In genomic region chr2:126839711-126840110, GRCh38 we compare ENCODE assay signal across 20 cellular contexts. TPM values are rescaled to one million over a fixed set of nuclear protein-coding genes. Genes with fewer than 3 reads are reported as not detected.
A peak's percentile ranks its signal among the peaks of the same experiment; 100 is the strongest.
DNase-seq lines count a peak whose midpoint lies in the region; ATAC-seq and TF ChIP-seq lines count a peak whose summit lies in the region.
"Had no signal": no experiment of that assay in that cellular context is flagged by ENCODE, and none has a peak within 500 bp of the region (broad histone marks: within the 10 kb centered on the region; RNA-seq: fewer than 3 reads in every experiment).

No MANE protein-coding gene starts in this region.

- WGBS in SK-N-SH (ENCODE audit: low lambda C conversion rate): 64% methylated on average over 2 of the region's 2 CpGs
- 76% methylated on average over 2 of the region's 2 CpGs for WGBS in prostate gland

- CTCF ChIA-PET in SK-N-SH (lab: Yijun Ruan, JAX): interaction anchor here (0.9 to 2.6 kb wide), 5 partner anchors 10 to 63 kb away, joined by 3 to 9 read pairs (median 5); no protein-coding TSS in a partner anchor

- TF ChIP-seq EP300 in SK-N-SH (IDR thresholded peaks at IDR 0.05; ENCODE audit: borderline replicate concordance in 1 of 2, low read depth in 1 of 2, low read length in 1 of 2): no peak

- ATAC-seq in SK-N-SH treated with all-trans-retinoic acid at 6 μM for 48 hours: no peak
- ATAC-seq: PC-3, Right ventricle myocardium inferior had no signal

- no peaks in the 10 kb centered on the region for H3F3A ChIP-seq in SK-N-SH (replicated peaks; ENCODE audit: insufficient read depth)

- H3K9me3 ChIP-seq in SK-N-SH: no peaks in the 10 kb centered on the region
- no peaks in the 10 kb centered on the region for H3K9me3 ChIP-seq in prostate gland
- H3K9me3 ChIP-seq: Caco-2 had no signal

- H3K4me1 ChIP-seq in SK-N-SH (ENCODE audit: control insufficient read depth in 1 of 2, insufficient read depth in 2 of 2, low read depth in 1 of 2, low read length in 1 of 2) (peaks cover 0 to 3% of the 10 kb centered on the region in 2 experiments; a peak in 1 of 4 replicates), prostate gland (replicated peaks) (no peaks in the 10 kb centered on the region)
- H3K4me1 ChIP-seq: Caco-2 had no signal

- H3K27me3 ChIP-seq in SK-N-SH (ENCODE audit: insufficient read depth) (no peaks in the 10 kb centered on the region), prostate gland (replicated peaks; ENCODE audit: insufficient read depth) (no peaks in the 10 kb centered on the region)

- H3K27ac ChIP-seq in SK-N-SH (ENCODE audit: low read depth in 2 of 2, low read length in 1 of 2) (no peak overlapping the region), prostate gland (no peak overlapping the region)

- TF ChIP-seq RAD21 in SK-N-SH (IDR thresholded peaks at IDR 0.05; ENCODE audit: low read length): no peak

- TF ChIP-seq CTCF in SK-N-SH (IDR thresholded peaks at IDR 0.05): no peak
- no peak for TF ChIP-seq CTCF in GM20000 (IDR thresholded peaks at IDR 0.05; ENCODE audit: extremely low read depth, missing control alignments)
- no peak for TF ChIP-seq CTCF in prostate gland (IDR thresholded peaks at IDR 0.05)

- H3K79me2 ChIP-seq in SK-N-SH (ENCODE audit: insufficient read depth): no peaks in the 10 kb centered on the region

- no peaks in the 10 kb centered on the region for H3K9me2 ChIP-seq in SK-N-SH

- no peaks in the 10 kb centered on the region for H4K20me1 ChIP-seq in SK-N-SH (ENCODE audit: insufficient read depth)

- DNase-seq in SK-N-SH (peak; percentile 28), SK-MEL-5 (ENCODE audit: low read depth, low spot score) (peak; percentile 9), left kidney (ENCODE audit: low read depth, low spot score) (peak; percentile 56), ureter (ENCODE audit: low spot score) (peak; percentile 6), GM20000 (ENCODE audit: low spot score) (no peak), prostate gland (ENCODE audit: low spot score) (no peak), NCI-H1092 (lab: John Stamatoyannopoulos, UW) (no peak)
- DNase-seq: Caco-2, MV-4-11, NCI-H1436, NCI-H2029 treated with DMSO at 0.1 percent for 48 hours, NCI-H345, NCI-H526 treated with DMSO at 0.1 percent for 48 hours, PC-3 had no signal

- TF ChIP-seq POLR2A in prostate gland (IDR thresholded peaks at IDR 0.05): no peak

- no peak overlapping the region for H2AFZ ChIP-seq in SK-N-SH (ENCODE audit: low read depth)

- H3K36me3 ChIP-seq in SK-N-SH (replicated peaks in 1 of 2; ENCODE audit: control insufficient read depth in 1 of 2, insufficient read depth in 2 of 2, low read length in 1 of 2) (no peaks in the 10 kb centered on the region), prostate gland (no peaks in the 10 kb centered on the region)

- no peak overlapping the region for H3K4me2 ChIP-seq in SK-N-SH

- POLR2A ChIA-PET in SK-N-SH (lab: Yijun Ruan, JAX): interaction anchor here (0.5 kb wide), 1 partner anchor 30 kb away, joined by 3 read pairs; no protein-coding TSS in a partner anchor

- in situ Hi-C loops in SK-MEL-5 (cut with HindIII; ENCODE audit: low pct_unique_long_range_greater_than_20kb, low sequenced_read_pairs): no loop called here

- no peak overlapping the region for H3K9ac ChIP-seq in SK-N-SH

- intact Hi-C loops in prostate gland (cut with DNase I): no loop called here

- no peak overlapping the region for H3K4me3 ChIP-seq in SK-N-SH (ENCODE audit: low read depth in 2 of 2, low read length in 1 of 2)
- H3K4me3 ChIP-seq in prostate gland: no peak overlapping the region

TF ChIP-seq in SK-N-SH, 30 proteins besides CTCF, POLR2A, EP300 and RAD21 (continues in another document):
- no peak for TF ChIP-seq RFX5 (IDR thresholded peaks at IDR 0.05; ENCODE audit: low read length)
- no peak for TF ChIP-seq RCOR1 (IDR thresholded peaks at IDR 0.05; ENCODE audit: low read length)
- TF ChIP-seq FOSL2 (IDR thresholded peaks at IDR 0.05; ENCODE audit: borderline replicate concordance, low read depth): no peak
- no peak for TF ChIP-seq IRF3 (IDR thresholded peaks at IDR 0.05; ENCODE audit: low read depth, low read length)
- no peak for TF ChIP-seq CHD2 (IDR thresholded peaks at IDR 0.05; ENCODE audit: low read length, partially characterized antibody)
- no peak for TF ChIP-seq NFIC (IDR thresholded peaks at IDR 0.05; ENCODE audit: borderline replicate concordance)
- TF ChIP-seq USF1 (IDR thresholded peaks at IDR 0.05; ENCODE audit: borderline replicate concordance, low read depth): no peak
- TF ChIP-seq MAX (IDR thresholded peaks at IDR 0.05; ENCODE audit: low read depth): no peak
- TF ChIP-seq GATA2 (CRISPR knock-in tag; IDR thresholded peaks at IDR 0.05): no peak
- no peak for TF ChIP-seq SIN3A (IDR thresholded peaks at IDR 0.05; ENCODE audit: borderline replicate concordance, low read depth, low read length)
- TF ChIP-seq GABPA (IDR thresholded peaks at IDR 0.05; ENCODE audit: low read depth): no peak
- TF ChIP-seq RXRA (IDR thresholded peaks at IDR 0.05; ENCODE audit: borderline replicate concordance, low read depth): no peak
- no peak for TF ChIP-seq MEF2A (IDR thresholded peaks at IDR 0.05; ENCODE audit: borderline replicate concordance, low read depth)
- TF ChIP-seq ELF1 (IDR thresholded peaks at IDR 0.05): no peak
- no peak for TF ChIP-seq SMC3 (IDR thresholded peaks at IDR 0.05; ENCODE audit: low read depth, low read length)

TF ChIP-seq in SK-N-SH treated with all-trans-retinoic acid at 6 μM for 48 hours, 23 proteins besides CTCF, POLR2A, EP300 and RAD21:
- TF ChIP-seq, protein P1, sequence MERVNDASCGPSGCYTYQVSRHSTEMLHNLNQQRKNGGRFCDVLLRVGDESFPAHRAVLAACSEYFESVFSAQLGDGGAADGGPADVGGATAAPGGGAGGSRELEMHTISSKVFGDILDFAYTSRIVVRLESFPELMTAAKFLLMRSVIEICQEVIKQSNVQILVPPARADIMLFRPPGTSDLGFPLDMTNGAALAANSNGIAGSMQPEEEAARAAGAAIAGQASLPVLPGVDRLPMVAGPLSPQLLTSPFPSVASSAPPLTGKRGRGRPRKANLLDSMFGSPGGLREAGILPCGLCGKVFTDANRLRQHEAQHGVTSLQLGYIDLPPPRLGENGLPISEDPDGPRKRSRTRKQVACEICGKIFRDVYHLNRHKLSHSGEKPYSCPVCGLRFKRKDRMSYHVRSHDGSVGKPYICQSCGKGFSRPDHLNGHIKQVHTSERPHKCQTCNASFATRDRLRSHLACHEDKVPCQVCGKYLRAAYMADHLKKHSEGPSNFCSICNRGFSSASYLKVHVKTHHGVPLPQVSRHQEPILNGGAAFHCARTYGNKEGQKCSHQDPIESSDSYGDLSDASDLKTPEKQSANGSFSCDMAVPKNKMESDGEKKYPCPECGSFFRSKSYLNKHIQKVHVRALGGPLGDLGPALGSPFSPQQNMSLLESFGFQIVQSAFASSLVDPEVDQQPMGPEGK (CRISPR knock-in tag; IDR thresholded peaks at IDR 0.05; ENCODE audit: borderline replicate concordance): no peak
- TF ChIP-seq ZC3H10 (CRISPR knock-in tag; IDR thresholded peaks at IDR 0.05) (no peak), TCF4 (CRISPR knock-in tag; IDR thresholded peaks at IDR 0.05; ENCODE audit: borderline replicate concordance) (no peak), TOX (CRISPR knock-in tag; IDR thresholded peaks at IDR 0.05; ENCODE audit: borderline replicate concordance) (no peak), BACH2 (CRISPR knock-in tag; IDR thresholded peaks at IDR 0.05; ENCODE audit: borderline replicate concordance) (no peak), ZFP30 (CRISPR knock-in tag; IDR thresholded peaks at IDR 0.05) (no peak), ARNTL (CRISPR knock-in tag; IDR thresholded peaks at IDR 0.05; ENCODE audit: borderline replicate concordance, low read depth) (no peak), CSRNP3 (CRISPR knock-in tag; IDR thresholded peaks at IDR 0.05) (no peak), ISL1 (CRISPR knock-in tag; IDR thresholded peaks at IDR 0.05) (no peak), ZNF8 (CRISPR knock-in tag; IDR thresholded peaks at IDR 0.05) (no peak), ESRRG (CRISPR knock-in tag; IDR thresholded peaks at IDR 0.05) (no peak), ZNF565 (CRISPR knock-in tag; conservative IDR thresholded peaks at IDR 0.05; ENCODE audit: low read depth) (no peak), SNAI2 (CRISPR knock-in tag; IDR thresholded peaks at IDR 0.05) (no peak), OSR1 (CRISPR knock-in tag; IDR thresholded peaks at IDR 0.05) (no peak), CSDC2 (CRISPR knock-in tag; IDR thresholded peaks at IDR 0.05) (no peak)
- TF ChIP-seq, protein P2, sequence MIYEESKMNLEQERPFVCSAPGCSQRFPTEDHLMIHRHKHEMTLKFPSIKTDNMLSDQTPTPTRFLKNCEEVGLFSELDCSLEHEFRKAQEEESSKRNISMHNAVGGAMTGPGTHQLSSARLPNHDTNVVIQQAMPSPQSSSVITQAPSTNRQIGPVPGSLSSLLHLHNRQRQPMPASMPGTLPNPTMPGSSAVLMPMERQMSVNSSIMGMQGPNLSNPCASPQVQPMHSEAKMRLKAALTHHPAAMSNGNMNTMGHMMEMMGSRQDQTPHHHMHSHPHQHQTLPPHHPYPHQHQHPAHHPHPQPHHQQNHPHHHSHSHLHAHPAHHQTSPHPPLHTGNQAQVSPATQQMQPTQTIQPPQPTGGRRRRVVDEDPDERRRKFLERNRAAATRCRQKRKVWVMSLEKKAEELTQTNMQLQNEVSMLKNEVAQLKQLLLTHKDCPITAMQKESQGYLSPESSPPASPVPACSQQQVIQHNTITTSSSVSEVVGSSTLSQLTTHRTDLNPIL (CRISPR knock-in tag; IDR thresholded peaks at IDR 0.05; ENCODE audit: low read depth): no peak

RNA-seq across cellular contexts. Expression of gene TEX51, which starts 59.0 kb away (rescaled TPM):
- not detected in 2 replicates for polyA plus RNA-seq in SK-N-SH (2012; rRNA removed)
- polyA plus RNA-seq in SK-N-SH (2012; cell fraction: cytosol; rRNA removed): not detected in 2 replicates
- not detected in 2 replicates for polyA plus RNA-seq in SK-N-SH (2012; cell fraction: nucleus; rRNA removed)
- not detected in 2 replicates for total RNA-seq in SK-MEL-5 (2014; rRNA removed; shearing (Covaris generic))
- not detected in 2 replicates for polyA plus RNA-seq in SK-MEL-5 (2015; cell fraction: cytosol; rRNA removed)
- not detected in 2 replicates for polyA plus RNA-seq in SK-MEL-5 (2015; cell fraction: nucleus; rRNA removed)
- total RNA-seq in ureter: not detected
- 1 to 10 TPM in 1 of 2 donors, not detected in 1; 1.3 TPM for total RNA-seq in prostate gland
- total RNA-seq: A673, Caco-2, H4, LHCN-M2, PC-3, Right ventricle myocardium inferior had no signal
- polyA plus RNA-seq: CD14-positive monocyte had no signal

Comparison
In these comparisons a context has a peak if more than half of its experiments do, and no peak if none do; other contexts are left out.
1. DNase-seq: peak in SK-N-SH (single experiment), SK-MEL-5 (single experiment), left kidney (single experiment) and ureter (single experiment); none in GM20000 (single experiment), prostate gland (single experiment) and NCI-H1092 (single experiment).